Comparison of ENCODE assay signal across 9 cellular contexts in genomic region chr19:46489445-46490272, GRCh38. TPM values are rescaled to one million over a fixed set of nuclear protein-coding genes. Genes with fewer than 3 reads are reported as not detected.
DNase-seq lines count a peak whose midpoint lies in the region; ATAC-seq and TF ChIP-seq lines count a peak whose summit lies in the region.
"Had no signal": no experiment of that assay in that cellular context is flagged by ENCODE, and none has a peak within 500 bp of the region (broad histone marks: within the 10 kb centered on the region; RNA-seq: fewer than 3 reads in every experiment).

No MANE protein-coding gene starts in this region.

- ATAC-seq in GM23338, result peak; percentile 30
- ATAC-seq in body of pancreas, result peak; percentile 39
- ATAC-seq in GM18867 (IDR thresholded peaks at IDR 0.05; ENCODE audit: unreplicated experiment), result no peak
- ATAC-seq in GM18517 (IDR thresholded peaks at IDR 0.05; ENCODE audit: unreplicated experiment), result no peak
- no peak for ATAC-seq in natural killer cell

- H3K4me2 ChIP-seq in GM23338 (peak overlapping the region; percentile 89), smooth muscle cell (peak overlapping the region; percentile 61)

- H3K27me3 ChIP-seq in GM23338 (ENCODE audit: insufficient read depth) (peaks cover 85% of the 10 kb centered on the region), body of pancreas (no peaks in the 10 kb centered on the region), smooth muscle cell (ENCODE audit: low read depth) (no peaks in the 10 kb centered on the region)

- H2AFZ ChIP-seq in GM23338, result peak overlapping the region; percentile 99
- H2AFZ ChIP-seq in smooth muscle cell (ENCODE audit: low read depth), result no peak overlapping the region

- H3K4me1 Mint-ChIP-seq in GM23338, result peaks cover 27% of the 10 kb centered on the region
- peaks cover 0 to 19% of the 10 kb centered on the region in 2 donors for H3K4me1 Mint-ChIP-seq in natural killer cell

- H3K4me3 Mint-ChIP-seq in GM23338 (peak overlapping the region; percentile 81), natural killer cell (no peak overlapping the region)

- H4K20me1 ChIP-seq in GM23338 (replicated peaks; ENCODE audit: insufficient read depth), result no peaks in the 10 kb centered on the region
- H4K20me1 ChIP-seq in smooth muscle cell (ENCODE audit: low read depth), result no peaks in the 10 kb centered on the region

- no peak overlapping the region for H3K27ac Mint-ChIP-seq in GM23338
- no peak overlapping the region for H3K27ac Mint-ChIP-seq in natural killer cell

- TF ChIP-seq POLR2A in body of pancreas (IDR thresholded peaks at IDR 0.05) (no peak), erythroblast (IDR thresholded peaks at IDR 0.05; ENCODE audit: low read length) (no peak)

- H3K36me3 ChIP-seq in GM23338 (ENCODE audit: insufficient read depth), result no peaks in the 10 kb centered on the region
- H3K36me3 ChIP-seq in body of pancreas (replicated peaks in 1 of 2; ENCODE audit: insufficient read depth in 1 of 2, low read depth in 2 of 2), result no peaks in the 10 kb centered on the region
- no peaks in the 10 kb centered on the region for H3K36me3 ChIP-seq in smooth muscle cell (ENCODE audit: low read depth)

- H3K4me1 ChIP-seq in GM23338 (ENCODE audit: insufficient read depth) (peaks cover 29% of the 10 kb centered on the region; the same call in 1 of the 2 replicates), body of pancreas (peaks cover 22% of the 10 kb centered on the region), smooth muscle cell (ENCODE audit: low read depth) (peaks cover 10% of the 10 kb centered on the region)

- H3K4me3 ChIP-seq in GM23338, result peak overlapping the region; percentile 63
- no peak overlapping the region for H3K4me3 ChIP-seq in body of pancreas
- H3K4me3 ChIP-seq in smooth muscle cell, result no peak overlapping the region

- no peak overlapping the region for H3K27ac ChIP-seq in GM23338 (ENCODE audit: low read depth)
- H3K27ac ChIP-seq in body of pancreas, result no peak overlapping the region
- H3K27ac ChIP-seq in smooth muscle cell (ENCODE audit: low read depth), result no peak overlapping the region

- WGBS in body of pancreas, 2 donors, result 9 to 12% methylated on average over 21 to 52 of the region's 52 CpGs
- WGBS in smooth muscle cell (ENCODE audit: low lambda C conversion rate), result 20% methylated on average over 51 of the region's 52 CpGs

- DNase-seq in GM23338 (ENCODE audit: low spot score) (peak; percentile 71), body of pancreas (peak in 3 of 4 donors; percentile 38 to 48 (median 38)), iPS-NIHi7 (ENCODE audit: extremely low spot score) (peak; percentile 25), smooth muscle cell (lab: John Stamatoyannopoulos, UW; ENCODE audit: unreplicated experiment) (no peak), natural killer cell (no peak), erythroblast (lab: John Stamatoyannopoulos, UW) (no peak)
- DNase-seq: activated CD4-positive, alpha-beta T cell treated with anti-CD3 and anti-CD28 coated beads, Interleukin-2, amount 50 U/mL, for 48 hours had no signal

- H3K9me3 ChIP-seq in body of pancreas, result no peaks in the 10 kb centered on the region
- no peaks in the 10 kb centered on the region for H3K9me3 ChIP-seq in smooth muscle cell (replicated peaks; ENCODE audit: low read depth)

- H3K36me3 Mint-ChIP-seq in GM23338 (ENCODE audit: low read depth), result no peaks in the 10 kb centered on the region
- no peaks in the 10 kb centered on the region for H3K36me3 Mint-ChIP-seq in natural killer cell

- peaks cover 73% of the 10 kb centered on the region for H3K27me3 Mint-ChIP-seq in GM23338 (ENCODE audit: insufficient read depth, low read depth, poor library complexity)
- H3K27me3 Mint-ChIP-seq in natural killer cell (ENCODE audit: low read depth in 2 of 2), result peaks cover 63 to 71% of the 10 kb centered on the region in 2 donors

- TF ChIP-seq CTCF in GM23338 (conservative IDR thresholded peaks at IDR 0.05; ENCODE audit: low read depth in 2 of 2) (peak; percentile 42 to 45), body of pancreas (IDR thresholded peaks at IDR 0.05) (peak in 4 of 7 experiments; percentile 22 to 38 (median 34)), smooth muscle cell (IDR thresholded peaks at IDR 0.05; ENCODE audit: borderline replicate concordance, insufficient read depth, poor library complexity, severe bottlenecking) (peak; percentile 34), natural killer cell (IDR thresholded peaks at IDR 0.05) (no peak)

- H3K9me3 Mint-ChIP-seq in GM23338 (no peaks in the 10 kb centered on the region), natural killer cell (no peaks in the 10 kb centered on the region)

- H3K9ac ChIP-seq in smooth muscle cell (ENCODE audit: low read depth), result no peak overlapping the region

- H3F3A ChIP-seq in GM23338 (replicated peaks; ENCODE audit: low read depth) (0 out of 2 replicates have a peak, but pooled peaks cover 3% of the 10 kb centered on the region), smooth muscle cell (ENCODE audit: low read depth) (no peaks in the 10 kb centered on the region)

- H3K79me2 ChIP-seq in GM23338 (replicated peaks; ENCODE audit: insufficient read depth) (no peaks in the 10 kb centered on the region), smooth muscle cell (ENCODE audit: low read depth) (no peaks in the 10 kb centered on the region)

- H3K9me2 ChIP-seq in GM23338 (ENCODE audit: insufficient read depth), result no peaks in the 10 kb centered on the region

- intact Hi-C loops in body of pancreas (cut with DNase I) (loop anchor here (2.0 to 10.0 kb wide), 2 partner anchors 93 to 205 kb away; no protein-coding TSS in a partner anchor), natural killer cell (cut with micrococcal nuclease) (loop anchor here (2.0 kb wide), 1 partner anchor 87 kb away; no protein-coding TSS in a partner anchor)

TF ChIP-seq in GM23338, 12 proteins besides CTCF, POLR2A, EP300 and RAD21:
- TF ChIP-seq ETS1 (IDR thresholded peaks at IDR 0.05), result no peak
- no peak for TF ChIP-seq NANOG (IDR thresholded peaks at IDR 0.05; ENCODE audit: borderline replicate concordance)
- peak; percentile 7 for TF ChIP-seq EZH2 (IDR thresholded peaks at IDR 0.05; ENCODE audit: low read depth, unreplicated experiment)

RNA-seq across cellular contexts. Expression of gene PNMA8B, which starts 6.0 kb away (rescaled TPM):
- total RNA-seq in GM23338 (2014; rRNA removed; shearing (Covaris generic)), result 1.6 and 1.7 TPM in 2 replicates
- polyA plus RNA-seq in GM23338 (2016; fragmentation: Nextera tagmentation; extraction: Ambion mirVana) (0.44 and 0.80 TPM in 2 replicates), smooth muscle cell (1.2 TPM in 2 replicates)
- total RNA-seq in body of pancreas (1 to 10 TPM; 2.1 to 2.6 TPM), smooth muscle cell (0.49 and 1.0 TPM in 2 replicates), natural killer cell (under 1 TPM in 2 of 3 donors, not detected in 1; 0.08 to 0.09 TPM)

RNA-seq across cellular contexts. Expression of gene PNMA8A, which starts 18.3 kb away (rescaled TPM):
- total RNA-seq in GM23338 (2014; rRNA removed; shearing (Covaris generic)), result 17.8 and 19.6 TPM in 2 replicates
- polyA plus RNA-seq in GM23338 (2016; fragmentation: Nextera tagmentation; extraction: Ambion mirVana), result 21.7 and 28.0 TPM in 2 replicates
- 1 to 10 TPM; 4.3 to 6.5 TPM for total RNA-seq in body of pancreas
- total RNA-seq in smooth muscle cell, result 6.5 and 16.4 TPM in 2 replicates
- 3.6 and 5.9 TPM in 2 replicates for polyA plus RNA-seq in smooth muscle cell
- not detected for total RNA-seq in natural killer cell

Comparison
In these comparisons a context has a peak if more than half of its experiments do, and no peak if none do; other contexts are left out.
1. ATAC-seq: peak in GM23338 (single experiment) and body of pancreas (single experiment); none in GM18867 (single experiment), GM18517 (single experiment) and natural killer cell (0 of 3).
2. DNase-seq: peak in GM23338 (single experiment), body of pancreas (3 of 4) and iPS-NIHi7 (single experiment); none in smooth muscle cell (single experiment), natural killer cell (single experiment) and erythroblast (0 of 2).